Comparison of ENCODE assay signal across 14 cellular contexts in the genomic region with DNA sequence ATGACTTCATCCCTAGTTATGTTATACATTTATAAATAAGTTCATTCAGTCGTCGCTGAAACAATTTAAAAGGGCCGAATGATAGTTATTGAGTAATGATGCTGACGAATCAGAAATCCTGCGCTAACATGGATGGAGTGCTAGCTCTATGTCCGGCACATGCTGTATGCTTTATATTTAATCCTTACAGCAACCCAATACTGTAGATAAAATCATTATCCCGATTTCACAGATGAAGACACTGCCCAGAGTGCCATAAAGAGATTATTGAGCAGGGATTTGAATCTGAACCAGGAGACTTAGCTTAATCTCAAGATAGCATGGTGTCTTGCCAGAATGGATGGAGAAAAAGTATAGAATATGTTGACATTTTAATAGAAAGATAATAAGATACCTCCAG. TPM values are rescaled to one million over a fixed set of nuclear protein-coding genes. Genes with fewer than 3 reads are reported as not detected.
A peak's percentile ranks its signal among the peaks of the same experiment; 100 is the strongest.
DNase-seq lines count a peak whose midpoint lies in the region; ATAC-seq, FAIRE-seq and TF ChIP-seq lines count a peak whose summit lies in the region.
"Had no signal": no experiment of that assay in that cellular context is flagged by ENCODE, and none has a peak within 500 bp of the region (broad histone marks: within the 10 kb centered on the region; RNA-seq: fewer than 3 reads in every experiment).

No MANE protein-coding gene starts in this region.

- H3K27me3 ChIP-seq in K562 (ENCODE audit: control insufficient read depth in 2 of 2, insufficient read depth in 2 of 2, low read length in 2 of 2): no peaks in the 10 kb centered on the region
- H3K27me3 ChIP-seq: testis had no signal

- no peaks in the 10 kb centered on the region for H3K9me3 ChIP-seq in K562 (replicated peaks; ENCODE audit: control insufficient read depth, insufficient read depth, low read depth, low read length)
- H3K9me3 ChIP-seq: gastroesophageal sphincter, testis had no signal

- H3K9me3 Mint-ChIP-seq in activated CD4-positive, alpha-beta T cell treated with anti-CD3 and anti-CD28 coated beads for 36 hours (ENCODE audit: low read depth): no peaks in the 10 kb centered on the region
- H3K9me3 Mint-ChIP-seq in natural killer cell: no peaks in the 10 kb centered on the region

- intact Hi-C loops in activated CD4-positive, alpha-beta T cell treated with anti-CD3 and anti-CD28 coated beads for 36 hours (cut with DNase I, micrococcal nuclease): no loop called here
- intact Hi-C loops in K562 (cut with micrococcal nuclease): no loop called here
- intact Hi-C loops in natural killer cell (cut with micrococcal nuclease): no loop called here

- peak overlapping the region; percentile 94; the same call in 1 of the 2 replicates for H2AFZ ChIP-seq in K562 (ENCODE audit: low read depth, low read length)

- H3K4me1 ChIP-seq in K562 (replicated peaks in 1 of 2; ENCODE audit: control insufficient read depth in 2 of 2, insufficient read depth in 2 of 2, low read length in 2 of 2): peaks cover 10 to 11% of the 10 kb centered on the region in 2 experiments; a peak in 4 of 5 replicates
- H3K4me1 ChIP-seq: testis had no signal

- POLR2A ChIA-PET in activated CD4-positive, alpha-beta T cell treated with anti-CD3 and anti-CD28 coated beads for 36 hours (lab: Charles Lee): no interaction called here
- POLR2A ChIA-PET in K562 (lab: Yijun Ruan, JAX): interaction anchor here (0.8 to 1.6 kb wide), 5 partner anchors 9 to 31 kb away, joined by 3 to 5 read pairs (median 3); no protein-coding TSS in a partner anchor

- in situ Hi-C loops in K562 (cut with MboI): no loop called here

- H3K4me2 ChIP-seq in K562 (ENCODE audit: insufficient read depth, low read length): peak overlapping the region; percentile 75; the same call in 1 of the 2 replicates

- no peaks in the 10 kb centered on the region for H3K36me3 Mint-ChIP-seq in activated CD4-positive, alpha-beta T cell treated with anti-CD3 and anti-CD28 coated beads for 36 hours (ENCODE audit: low read depth)
- no peaks in the 10 kb centered on the region for H3K36me3 Mint-ChIP-seq in natural killer cell
- H3K36me3 Mint-ChIP-seq: memory B cell had no signal

- H3K27me3 Mint-ChIP-seq in activated CD4-positive, alpha-beta T cell treated with anti-CD3 and anti-CD28 coated beads for 36 hours: peaks cover 51% of the 10 kb centered on the region
- peaks cover 42 to 65% of the 10 kb centered on the region in 2 donors for H3K27me3 Mint-ChIP-seq in natural killer cell (ENCODE audit: low read depth in 2 of 2)

- no peak for TF ChIP-seq RAD21 in K562 (CRISPR knock-in tag; conservative IDR thresholded peaks at IDR 0.05 in 1 of 2, IDR thresholded peaks at IDR 0.05 in 1 of 2)

- H3K36me3 ChIP-seq in K562 (ENCODE audit: control insufficient read depth, insufficient read depth, low read length): no peaks in the 10 kb centered on the region
- H3K36me3 ChIP-seq: gastroesophageal sphincter had no signal

- ATAC-seq in activated CD4-positive, alpha-beta T cell treated with anti-CD3 and anti-CD28 coated beads for 36 hours: no peak
- ATAC-seq in K562 (no peak), natural killer cell (no peak), HG02588 (IDR thresholded peaks at IDR 0.05; ENCODE audit: unreplicated experiment) (no peak), GM18907 (IDR thresholded peaks at IDR 0.05; ENCODE audit: unreplicated experiment) (no peak)
- ATAC-seq: sciatic nerve had no signal

- H3K9ac ChIP-seq in K562 (ENCODE audit: insufficient read depth in 1 of 2, low read depth in 2 of 2, low read length in 2 of 2): peak overlapping the region in 1 of 2 experiments; percentile 69; a peak in 1 of 4 replicates

- TF ChIP-seq CTCF in LNCaP clone FGC (IDR thresholded peaks at IDR 0.05; ENCODE audit: control insufficient read depth, extremely low read depth, insufficient read depth): no peak
- TF ChIP-seq CTCF in K562 (IDR thresholded peaks at IDR 0.05 in 2 of 3, conservative IDR thresholded peaks at IDR 0.05 in 1 of 3; ENCODE audit: insufficient read depth in 2 of 3, low read depth in 1 of 3, low read length in 3 of 3): no peak
- no peak for TF ChIP-seq CTCF in natural killer cell (IDR thresholded peaks at IDR 0.05)

- peaks cover 8% of the 10 kb centered on the region for H3K4me1 Mint-ChIP-seq in activated CD4-positive, alpha-beta T cell treated with anti-CD3 and anti-CD28 coated beads for 36 hours
- peaks cover 4 to 7% of the 10 kb centered on the region in 2 donors for H3K4me1 Mint-ChIP-seq in natural killer cell

- no peak for TF ChIP-seq POLR2A in K562 (conservative IDR thresholded peaks at IDR 0.05)

- H3K9me1 ChIP-seq in K562 (ENCODE audit: control insufficient read depth, insufficient read depth, low read length): no peaks in the 10 kb centered on the region

- no peak overlapping the region for H3K27ac Mint-ChIP-seq in activated CD4-positive, alpha-beta T cell treated with anti-CD3 and anti-CD28 coated beads for 36 hours
- no peak overlapping the region for H3K27ac Mint-ChIP-seq in natural killer cell
- H3K27ac Mint-ChIP-seq: dendritic cell treated with granulocyte-macrophage colony-stimulating factor and Interleukin-4, amounts not matched to agents 40 ng/mL and 50 ng/mL, for 4 days; memory B cell had no signal

- no peak for DNase-seq in activated CD4-positive, alpha-beta T cell treated with anti-CD3 and anti-CD28 coated beads for 36 hours
- DNase-seq in activated CD4-positive, alpha-beta T cell treated with anti-CD3 and anti-CD28 coated beads, Interleukin-2, amount 50 U/mL, for 48 hours: no peak
- DNase-seq in LNCaP clone FGC (ENCODE audit: low read depth) (no peak), K562 (ENCODE audit: extremely low read depth in 1 of 4, low spot score in 3 of 4) (no peak), natural killer cell (no peak), retina (no peak)
- DNase-seq: activated naive CD4-positive, alpha-beta T cell treated with Interleukin-2 at 50 U/mL for 16 hours had no signal

- H3K27ac ChIP-seq in K562 (ENCODE audit: extremely low read depth, low read depth, low read length): no peak overlapping the region

- BruUV-seq in K562 (replicated peaks; lab: Mats Ljungman, UMichigan): TSS peak; percentile 58

- WGBS in K562 (ENCODE audit: insufficient coverage, low coverage, missing lambda C conversion rate): 74% methylated on average over 7 of the region's 7 CpGs

- no peak for FAIRE-seq in K562 (lab: Jason Lieb, UNC)

- H3K79me2 ChIP-seq in K562 (ENCODE audit: control insufficient read depth, insufficient read depth, low read length): peaks cover 12% of the 10 kb centered on the region

- H4K20me1 ChIP-seq in K562 (replicated peaks; ENCODE audit: control insufficient read depth, insufficient read depth, low read length): no peaks in the 10 kb centered on the region

- CTCF ChIA-PET in activated CD4-positive, alpha-beta T cell treated with anti-CD3 and anti-CD28 coated beads for 36 hours (lab: Charles Lee): interaction anchor here (1.0 to 1.4 kb wide), 2 partner anchors 13 to 33 kb away, joined by 3 to 5 read pairs; no protein-coding TSS in a partner anchor
- CTCF ChIA-PET in K562 (lab: Yijun Ruan, JAX; ENCODE audit: low intra/inter-chr PET ratio): no interaction called here

- H3K4me3 ChIP-seq in LNCaP clone FGC (ENCODE audit: low read depth, low read length) (peak overlapping the region; percentile 70), K562 (0 out of 2 replicates have a peak overlapping the region, but pooled peaks have one; percentile 79)

- no peak for TF ChIP-seq EP300 in K562 (IDR thresholded peaks at IDR 0.05; ENCODE audit: low read length)

- H3K4me3 Mint-ChIP-seq in activated CD4-positive, alpha-beta T cell treated with anti-CD3 and anti-CD28 coated beads for 36 hours: peak overlapping the region; percentile 37
- peak overlapping the region; percentile 70 for H3K4me3 Mint-ChIP-seq in natural killer cell

TF ChIP-seq in K562, 482 proteins besides CTCF, POLR2A, EP300 and RAD21:
- TF ChIP-seq MEF2D (tag; conservative IDR thresholded peaks at IDR 0.05; ENCODE audit: low read depth): no peak
- peak; percentile 61 to 70; a peak in 3 of 4 replicates for TF ChIP-seq KDM1A (IDR thresholded peaks at IDR 0.05)
- TF ChIP-seq MAFG (tag; conservative IDR thresholded peaks at IDR 0.05): 0 out of 2 replicates have a peak, but pooled peaks have one; percentile 17
- peak; percentile 29; the same call in 1 of the 2 replicates for TF ChIP-seq ZNF316 (IDR thresholded peaks at IDR 0.05)

RNA-seq across cellular contexts. Expression of a gene that starts 1.1 kb away (rescaled TPM):
- 1 to 10 TPM in 1 of 2 experiments, under 1 TPM in 1; 0.57 to 1.0 TPM for total RNA-seq in activated CD4-positive, alpha-beta T cell treated with anti-CD3 and anti-CD28 coated beads for 36 hours
- total RNA-seq in K562 (2011; cell fraction: chromatin; rRNA removed; ENCODE audit: low replicate concordance): 20.3 and 57.6 TPM in 2 replicates
- total RNA-seq in K562 (2011; cell fraction: nucleolus; rRNA removed): 10.7 and 12.4 TPM in 2 replicates
- total RNA-seq in K562 (2011; cell fraction: nucleoplasm; rRNA removed): 18.8 and 19.2 TPM in 2 replicates
- total RNA-seq in K562 (2014; rRNA removed): 12.7 and 16.4 TPM in 2 replicates
- total RNA-seq in K562 (2014; rRNA removed; fragmentation: Illumina TruSeq; extraction: Trizol): 18.5 and 23.0 TPM in 2 replicates
- 16.1 and 16.4 TPM in 2 replicates for total RNA-seq in K562 (2015; rRNA removed; fragmentation: Illumina TruSeq; extraction: Trizol)
- 17.8 and 18.5 TPM in 2 replicates for total RNA-seq in K562 (2021)
- 19.8 and 26.0 TPM in 2 replicates for polyA plus RNA-seq in K562 (2011; rRNA removed)
- 4.8 and 11.7 TPM in 2 replicates for polyA plus RNA-seq in K562 (2011; cell fraction: cytosol; rRNA removed)
- 11.4 and 24.9 TPM in 2 replicates for polyA plus RNA-seq in K562 (2011; cell fraction: nucleus; rRNA removed)
- polyA plus RNA-seq in K562 (2012): 13.9 and 35.9 TPM in 2 replicates
- 17.2 and 22.3 TPM in 2 replicates for polyA plus RNA-seq in K562 (2014; fragmentation: Illumina TruSeq; extraction: Trizol)
- polyA plus RNA-seq in K562 (2014; fragmentation: Nextera tagmentation; extraction: Ambion mirVana): 10 to 100 TPM in 1 of 2 experiments, 1 to 10 TPM in 1; 7.1 to 10.7 TPM
- polyA plus RNA-seq in K562 (2014; rRNA removed): 14.2 and 17.8 TPM in 2 replicates
- polyA minus RNA-seq in K562 (2011; rRNA and poly(A)+ RNA removed): 23.8 and 38.1 TPM in 2 replicates
- 6.6 and 7.9 TPM in 2 replicates for polyA minus RNA-seq in K562 (2011; cell fraction: cytosol; rRNA and poly(A)+ RNA removed)
- 10.2 and 35.3 TPM in 2 replicates for polyA minus RNA-seq in K562 (2011; cell fraction: nucleus; rRNA and poly(A)+ RNA removed)
- 1 to 10 TPM in 2 of 3 donors, under 1 TPM in 1; 0.75 to 1.9 (median 1.4) TPM for total RNA-seq in natural killer cell
